Comparison of ENCODE assay signal across 30 cellular contexts in the genomic region with DNA sequence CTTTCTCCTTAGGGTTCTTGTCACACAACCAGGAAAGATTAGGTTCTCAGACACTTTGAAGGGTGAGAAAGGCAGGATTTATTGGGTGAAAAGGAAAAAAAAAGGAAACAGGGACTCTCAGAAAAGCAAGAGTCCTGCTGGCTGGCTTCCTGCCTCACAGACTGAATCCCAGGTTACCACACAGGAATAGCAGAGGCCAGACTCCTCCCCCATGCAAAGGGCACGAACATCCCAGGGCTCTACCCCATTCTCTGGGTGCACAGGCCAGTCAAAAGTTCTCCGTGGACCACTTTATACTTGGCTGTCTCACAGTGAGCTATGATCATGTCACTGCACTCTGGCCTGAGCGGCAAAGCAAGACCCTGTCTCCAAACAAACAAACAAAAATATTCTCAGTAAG. TPM values are rescaled to one million over a fixed set of nuclear protein-coding genes. Genes with fewer than 3 reads are reported as not detected.
A peak's percentile ranks its signal among the peaks of the same experiment; 100 is the strongest.
DNase-seq lines count a peak whose midpoint lies in the region; ATAC-seq, FAIRE-seq and TF ChIP-seq lines count a peak whose summit lies in the region.
"Had no signal": no experiment of that assay in that cellular context is flagged by ENCODE, and none has a peak within 500 bp of the region (broad histone marks: within the 10 kb centered on the region; RNA-seq: fewer than 3 reads in every experiment).

No MANE protein-coding gene starts in this region.

- no peaks in the 10 kb centered on the region for H3K27me3 ChIP-seq in endothelial cell of umbilical vein (ENCODE audit: control insufficient read depth in 2 of 2, insufficient read depth in 2 of 2, low read length in 2 of 2)
- H3K27me3 ChIP-seq: gastrocnemius medialis, hepatocyte, right atrium auricular region, tibial artery had no signal

- no peak overlapping the region for H3K9ac ChIP-seq in endothelial cell of umbilical vein (replicated peaks; ENCODE audit: extremely low read depth, insufficient read depth, low read length)
- H3K9ac ChIP-seq: parathyroid adenoma, SK-N-SH had no signal

- no peak overlapping the region for H3K4me2 ChIP-seq in endothelial cell of umbilical vein (ENCODE audit: insufficient read depth, low read length)
- H3K4me2 ChIP-seq: hepatocyte, SK-N-SH had no signal

- CTCF ChIA-PET in endothelial cell of umbilical vein (lab: Charles Lee) = no interaction called here

- no peaks in the 10 kb centered on the region for H3K27me3 Mint-ChIP-seq in nephron progenitor cell (ENCODE audit: low read depth, poor library complexity)

- ATAC-seq in GM21381 (IDR thresholded peaks at IDR 0.05; ENCODE audit: unreplicated experiment) = no peak
- no peak for ATAC-seq in GM19455 (IDR thresholded peaks at IDR 0.05; ENCODE audit: unreplicated experiment)
- ATAC-seq: gastrocnemius medialis, T-helper 17 cell had no signal

- H3K4me3 ChIP-seq in endothelial cell of umbilical vein (replicated peaks in 1 of 3; ENCODE audit: insufficient read depth in 1 of 3, low read depth in 1 of 3, low read length in 3 of 3) = no peak overlapping the region
- H3K4me3 ChIP-seq: coronary artery, gastrocnemius medialis, hepatocyte, right atrium auricular region, tibial artery had no signal

- no peaks in the 10 kb centered on the region for H3K9me3 ChIP-seq in endothelial cell of umbilical vein (replicated peaks; ENCODE audit: control insufficient read depth, insufficient read depth, low read length)
- H3K9me3 ChIP-seq: Caco-2, gastrocnemius medialis, right atrium auricular region, SK-N-SH, tibial artery had no signal

- peak overlapping the region; percentile 7 for H2AFZ ChIP-seq in endothelial cell of umbilical vein (ENCODE audit: low read depth, low read length)
- H2AFZ ChIP-seq: hepatocyte, parathyroid adenoma had no signal

- peaks cover 22% of the 10 kb centered on the region for H3K4me1 Mint-ChIP-seq in nephron progenitor cell
- H3K4me1 Mint-ChIP-seq: activated naive CD8-positive, alpha-beta T cell treated with anti-CD3 and anti-CD28 coated beads for 36 hours; nephron had no signal

- peak overlapping the region; percentile 97 for H3K27ac Mint-ChIP-seq in nephron progenitor cell
- H3K27ac Mint-ChIP-seq: activated naive CD8-positive, alpha-beta T cell treated with anti-CD3 and anti-CD28 coated beads for 36 hours; T-helper 17 cell had no signal

- no peaks in the 10 kb centered on the region for H3K9me3 Mint-ChIP-seq in nephron progenitor cell
- H3K9me3 Mint-ChIP-seq: activated naive CD8-positive, alpha-beta T cell treated with anti-CD3 and anti-CD28 coated beads for 36 hours; nephron had no signal

- H3K36me3 ChIP-seq in endothelial cell of umbilical vein (ENCODE audit: control insufficient read depth in 2 of 2, extremely low read depth in 1 of 2, insufficient read depth in 2 of 2, low read length in 2 of 2) = no peaks in the 10 kb centered on the region
- H3K36me3 ChIP-seq: gastrocnemius medialis, right atrium auricular region, tibial artery had no signal

- no peaks in the 10 kb centered on the region for H4K20me1 ChIP-seq in endothelial cell of umbilical vein (replicated peaks; ENCODE audit: control insufficient read depth, extremely low read depth, insufficient read depth, low read length)

- H3K79me2 ChIP-seq in endothelial cell of umbilical vein (ENCODE audit: control insufficient read depth, insufficient read depth, low read length) = no peaks in the 10 kb centered on the region
- H3K79me2 ChIP-seq: hepatocyte, parathyroid adenoma had no signal

- H3K4me1 ChIP-seq in endothelial cell of umbilical vein (ENCODE audit: control insufficient read depth, extremely low read depth, insufficient read depth, low read length) = no peaks in the 10 kb centered on the region
- H3K4me1 ChIP-seq: Caco-2, gastrocnemius medialis, parathyroid adenoma, right atrium auricular region, tibial artery had no signal

- BruUV-seq in endothelial cell of umbilical vein (replicated peaks; lab: Mats Ljungman, UMichigan) = no TSS peak

- no peaks in the 10 kb centered on the region for H3K36me3 Mint-ChIP-seq in nephron progenitor cell (ENCODE audit: low read depth)
- H3K36me3 Mint-ChIP-seq: activated naive CD8-positive, alpha-beta T cell treated with anti-CD3 and anti-CD28 coated beads for 36 hours had no signal

- TF ChIP-seq CTCF in endothelial cell of umbilical vein (IDR thresholded peaks at IDR 0.05; ENCODE audit: extremely low read depth in 1 of 2, insufficient read depth in 1 of 2, low read depth in 1 of 2, low read length in 2 of 2) (no peak), nephron progenitor cell (IDR thresholded peaks at IDR 0.05) (no peak)

- DNase-seq in H54 (ENCODE audit: insufficient read length, low spot score) = no peak
- DNase-seq in NCI-H69 (lab: John Stamatoyannopoulos, UW) = peak; percentile 46
- no peak for DNase-seq in endothelial cell of umbilical vein (ENCODE audit: low read depth, low spot score)
- DNase-seq in nephron progenitor cell = peak; percentile 26
- DNase-seq in A172 (ENCODE audit: low spot score) = no peak
- DNase-seq: activated CD4-positive, alpha-beta T cell treated with anti-CD3 and anti-CD28 coated beads for 4 hours; activated CD8-positive, alpha-beta memory T cell treated with anti-CD3 and anti-CD28 coated beads for 24 hours; activated effector memory CD4-positive, alpha-beta T cell treated with anti-CD3 and anti-CD28 coated beads, Interleukin-2, amount 50 U/mL, for 16 hours; activated naive CD8-positive, alpha-beta T cell treated with anti-CD3 and anti-CD28 coated beads for 36 hours; aorta; C1 segment of cervical spinal cord; Caco-2; gastrocnemius medialis; IMR-90; NCI-H1092; NCI-H187 treated with DMSO at 0.1 percent for 48 hours; NCI-H2171 treated with DMSO at 0.1 percent for 48 hours; NCI-H524; SK-N-SH; stimulated activated CD4-positive, alpha-beta T cell treated with anti-CD3 and anti-CD28 coated beads, Interleukin-2, amount 100 ng/mL, for 24 hours; T-helper 17 cell; tibial artery had no signal

- POLR2A ChIA-PET in endothelial cell of umbilical vein (lab: Charles Lee) = no interaction called here

- H3K27ac ChIP-seq in endothelial cell of umbilical vein (ENCODE audit: insufficient read depth, low read depth, low read length) = no peak overlapping the region
- H3K27ac ChIP-seq: coronary artery, gastrocnemius medialis, hepatocyte, parathyroid adenoma, right atrium auricular region, RWPE1, tibial artery had no signal

- H3K9me1 ChIP-seq in endothelial cell of umbilical vein (replicated peaks; ENCODE audit: control insufficient read depth, extremely low read depth, insufficient read depth, low read length) = no peaks in the 10 kb centered on the region

- dilution Hi-C loops in endothelial cell of umbilical vein (cut with MboI; ENCODE audit: extremely low pct_ligation_motif_present, low sequenced_read_pairs) = no loop called here

- no peak for TF ChIP-seq POLR2A in H54 (IDR thresholded peaks at IDR 0.05; ENCODE audit: low read depth, low read length)
- TF ChIP-seq POLR2A in endothelial cell of umbilical vein (IDR thresholded peaks at IDR 0.05; ENCODE audit: low read depth, low read length) = no peak

- intact Hi-C loops in endothelial cell of umbilical vein (cut with micrococcal nuclease) = no loop called here

- H3K4me3 Mint-ChIP-seq in nephron progenitor cell = peak overlapping the region; percentile 41
- H3K4me3 Mint-ChIP-seq: activated naive CD8-positive, alpha-beta T cell treated with anti-CD3 and anti-CD28 coated beads for 36 hours; nephron; T-helper 17 cell had no signal

- FAIRE-seq in H54 (lab: Jason Lieb, UNC) (peak; percentile 53), endothelial cell of umbilical vein (lab: Jason Lieb, UNC) (no peak)

TF ChIP-seq in endothelial cell of umbilical vein, 7 proteins besides CTCF, POLR2A, EP300 and RAD21:
- TF ChIP-seq, protein P1, sequence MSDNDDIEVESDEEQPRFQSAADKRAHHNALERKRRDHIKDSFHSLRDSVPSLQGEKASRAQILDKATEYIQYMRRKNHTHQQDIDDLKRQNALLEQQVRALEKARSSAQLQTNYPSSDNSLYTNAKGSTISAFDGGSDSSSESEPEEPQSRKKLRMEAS (IDR thresholded peaks at IDR 0.05; ENCODE audit: insufficient read depth, insufficient read length) = no peak
- TF ChIP-seq EZH2 (IDR thresholded peaks at IDR 0.05; ENCODE audit: borderline replicate concordance, low read depth, low read length, severe bottlenecking) (no peak), FOS (IDR thresholded peaks at IDR 0.05; ENCODE audit: borderline replicate concordance, insufficient read depth, low read length) (no peak), MYC (IDR thresholded peaks at IDR 0.05; ENCODE audit: low read depth, low read length) (no peak), JUN (IDR thresholded peaks at IDR 0.05; ENCODE audit: borderline replicate concordance, insufficient read depth, insufficient read length, low read depth) (no peak)

RNA-seq across cellular contexts. Expression of a gene that starts 42.6 kb away (rescaled TPM):
- 1.5 and 2.4 TPM in 2 replicates for total RNA-seq in endothelial cell of umbilical vein
- 1.2 and 1.5 TPM in 2 replicates for polyA plus RNA-seq in endothelial cell of umbilical vein
- 0.99 and 1.2 TPM in 2 replicates for polyA plus RNA-seq in endothelial cell of umbilical vein (2011; cell fraction: cytosol; rRNA removed)
- 1.5 and 1.6 TPM in 2 replicates for polyA plus RNA-seq in endothelial cell of umbilical vein (2011; cell fraction: nucleus; rRNA removed)
- polyA plus RNA-seq in endothelial cell of umbilical vein (2012) = 1.4 and 2.3 TPM in 2 replicates
- 0.89 and 1.3 TPM in 2 replicates for polyA minus RNA-seq in endothelial cell of umbilical vein
- polyA minus RNA-seq in endothelial cell of umbilical vein (2011; cell fraction: cytosol; rRNA and poly(A)+ RNA removed) = not detected
- polyA minus RNA-seq in endothelial cell of umbilical vein (2011; cell fraction: nucleus; rRNA and poly(A)+ RNA removed) = 1.1 and 1.3 TPM in 2 replicates
- total RNA-seq in A172 (2014; rRNA removed; shearing (Covaris generic)) = 0.34 TPM in 1 of 2 replicates, not detected in the other
- polyA plus RNA-seq: SK-N-SH had no signal

RNA-seq across cellular contexts. Expression of a gene that starts 49.3 kb away (rescaled TPM):
- 2.2 and 2.3 TPM in 2 replicates for total RNA-seq in endothelial cell of umbilical vein
- polyA plus RNA-seq in endothelial cell of umbilical vein = 1.6 and 1.9 TPM in 2 replicates
- 1.2 and 1.4 TPM in 2 replicates for polyA plus RNA-seq in endothelial cell of umbilical vein (2011; cell fraction: cytosol; rRNA removed)
- polyA plus RNA-seq in endothelial cell of umbilical vein (2011; cell fraction: nucleus; rRNA removed) = 4.1 and 4.8 TPM in 2 replicates
- polyA plus RNA-seq in endothelial cell of umbilical vein (2012) = 1.1 and 2.0 TPM in 2 replicates
- polyA minus RNA-seq in endothelial cell of umbilical vein = 0.68 and 0.98 TPM in 2 replicates
- polyA minus RNA-seq in endothelial cell of umbilical vein (2011; cell fraction: cytosol; rRNA and poly(A)+ RNA removed) = not detected
- 2.5 and 3.0 TPM in 2 replicates for polyA minus RNA-seq in endothelial cell of umbilical vein (2011; cell fraction: nucleus; rRNA and poly(A)+ RNA removed)
- 0.17 TPM in 1 of 2 replicates, not detected in the other for total RNA-seq in A172 (2014; rRNA removed; shearing (Covaris generic))
- total RNA-seq: activated naive CD8-positive, alpha-beta T cell treated with anti-CD3 and anti-CD28 coated beads for 36 hours; hepatocyte; T-helper 17 cell had no signal
- polyA plus RNA-seq: SK-N-SH had no signal

Comparison
In these comparisons a context has a peak if more than half of its experiments do, and no peak if none do; other contexts are left out.
1. DNase-seq: peak in NCI-H69 (single experiment) and nephron progenitor cell (single experiment); none in H54 (single experiment), endothelial cell of umbilical vein (single experiment) and A172 (single experiment).